Comparison of ENCODE assay signal across 22 cellular contexts in the genomic region with DNA sequence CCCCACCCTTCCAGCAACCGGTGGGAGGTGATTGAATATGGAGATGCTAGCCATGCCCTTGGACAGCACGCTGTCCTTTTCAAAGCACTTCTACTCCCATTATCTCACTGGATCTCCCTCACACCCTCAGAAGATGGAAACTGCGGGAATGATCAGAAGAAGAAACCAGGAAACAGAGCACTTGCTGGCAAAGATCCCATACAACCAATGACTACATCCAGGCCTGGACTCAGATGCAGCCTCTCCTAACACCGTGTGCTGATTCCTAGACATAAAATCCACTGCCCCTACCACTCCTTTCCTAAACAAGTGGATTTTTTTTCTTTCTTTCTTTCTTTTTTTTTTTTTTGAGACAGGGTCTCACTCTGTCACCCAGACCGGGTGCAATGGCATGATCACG.
DNase-seq lines count a peak whose midpoint lies in the region; ATAC-seq and TF ChIP-seq lines count a peak whose summit lies in the region.
"Had no signal": no experiment of that assay in that cellular context is flagged by ENCODE, and none has a peak within 500 bp of the region (broad histone marks: within the 10 kb centered on the region; RNA-seq: fewer than 3 reads in every experiment).

No MANE protein-coding gene starts in this region.

- TF ChIP-seq CTCF in SK-N-SH (IDR thresholded peaks at IDR 0.05) (no peak), progenitor cell of endocrine pancreas (IDR thresholded peaks at IDR 0.05; ENCODE audit: unreplicated experiment) (no peak)

- TF ChIP-seq RAD21 in SK-N-SH (IDR thresholded peaks at IDR 0.05; ENCODE audit: low read length), result no peak

- H3K27ac ChIP-seq in SK-N-SH (ENCODE audit: low read depth in 2 of 2, low read length in 1 of 2), result no peak overlapping the region

- in situ Hi-C loops in G401 (cut with HindIII; ENCODE audit: low sequenced_read_pairs), result no loop called here

- H3K4me3 Mint-ChIP-seq in progenitor cell of endocrine pancreas (ENCODE audit: low read depth), result no peak overlapping the region
- H3K4me3 Mint-ChIP-seq: B cell; CD4-positive, alpha-beta T cell; IgD-negative memory B cell; T-helper 2 cell treated with Interferon-gamma antibody and Interleukin-4, amounts not matched to agents 5 μg/mL and 100 μg/mL, for 36 hours had no signal

- TF ChIP-seq EP300 in SK-N-SH (IDR thresholded peaks at IDR 0.05; ENCODE audit: borderline replicate concordance in 1 of 2, low read depth in 1 of 2, low read length in 1 of 2), result no peak

- no peaks in the 10 kb centered on the region for H3K27me3 ChIP-seq in SK-N-SH (ENCODE audit: insufficient read depth)
- H3K27me3 ChIP-seq: MG63 had no signal

- no peaks in the 10 kb centered on the region for H3K79me2 ChIP-seq in SK-N-SH (ENCODE audit: insufficient read depth)

- no peaks in the 10 kb centered on the region for H3K36me3 ChIP-seq in SK-N-SH (replicated peaks in 1 of 2; ENCODE audit: control insufficient read depth in 1 of 2, insufficient read depth in 2 of 2, low read length in 1 of 2)
- H3K36me3 ChIP-seq: MG63 had no signal

- H3K9me3 Mint-ChIP-seq in progenitor cell of endocrine pancreas (ENCODE audit: low read depth), result peaks cover 4% of the 10 kb centered on the region

- H3K27me3 Mint-ChIP-seq in progenitor cell of endocrine pancreas, result no peaks in the 10 kb centered on the region
- H3K27me3 Mint-ChIP-seq: B cell; CD4-positive, alpha-beta T cell; IgD-negative memory B cell had no signal

- peak overlapping the region; percentile 78 for H3K27ac Mint-ChIP-seq in progenitor cell of endocrine pancreas
- H3K27ac Mint-ChIP-seq: B cell; CD4-positive, alpha-beta T cell; IgD-negative memory B cell; T-helper 2 cell treated with Interferon-gamma antibody and Interleukin-4, amounts not matched to agents 5 μg/mL and 100 μg/mL, for 36 hours had no signal

- POLR2A ChIA-PET in SK-N-SH (lab: Yijun Ruan, JAX), result no interaction called here

- H3K9me2 ChIP-seq in SK-N-SH, result no peaks in the 10 kb centered on the region

- no peak overlapping the region for H2AFZ ChIP-seq in SK-N-SH (ENCODE audit: low read depth)

- H3K4me1 ChIP-seq in SK-N-SH (ENCODE audit: control insufficient read depth in 1 of 2, insufficient read depth in 2 of 2, low read depth in 1 of 2, low read length in 1 of 2), result peaks cover 0 to 3% of the 10 kb centered on the region in 2 experiments; a peak in 1 of 4 replicates

- no peaks in the 10 kb centered on the region for H3F3A ChIP-seq in SK-N-SH (replicated peaks; ENCODE audit: insufficient read depth)

- H3K4me2 ChIP-seq in SK-N-SH, result no peak overlapping the region

- CTCF ChIA-PET in SK-N-SH (lab: Yijun Ruan, JAX), result interaction anchor here (1.6 to 2.5 kb wide), 2 partner anchors 9 to 11 kb away, joined by 3 to 9 read pairs; no protein-coding TSS in a partner anchor

- H3K4me3 ChIP-seq in SK-N-SH (ENCODE audit: low read depth in 2 of 2, low read length in 1 of 2), result no peak overlapping the region
- H3K4me3 ChIP-seq: MG63 had no signal

- 46% methylated on average over 6 of the region's 6 CpGs for WGBS in SK-N-SH (ENCODE audit: low lambda C conversion rate)

- H4K20me1 ChIP-seq in SK-N-SH (ENCODE audit: insufficient read depth), result no peaks in the 10 kb centered on the region

- DNase-seq in SK-N-SH, result peak; percentile 27
- peak; percentile 78 for DNase-seq in NCI-H2029 (lab: John Stamatoyannopoulos, UW)
- peak; percentile 80 for DNase-seq in NCI-H2196 (lab: John Stamatoyannopoulos, UW; ENCODE audit: unreplicated experiment)
- no peak for DNase-seq in progenitor cell of endocrine pancreas (ENCODE audit: low spot score, unreplicated experiment)
- no peak for DNase-seq in NCI-H2227 (lab: John Stamatoyannopoulos, UW; ENCODE audit: unreplicated experiment)
- no peak for DNase-seq in G401 (ENCODE audit: low spot score)
- DNase-seq: ACHN; CD4-positive, alpha-beta T cell; GDM1; HCEC 1CT; Karpas-422; MG63; NCI-H1048; NCI-H1694 treated with DMSO at 0.1 percent for 48 hours; NCI-H446 treated with DMSO at 0.1 percent for 48 hours; OCI-M1; Right ventricle myocardium superior had no signal

- H3K9me3 ChIP-seq in SK-N-SH, result no peaks in the 10 kb centered on the region
- H3K9me3 ChIP-seq: MG63 had no signal

- no peak overlapping the region for H3K9ac ChIP-seq in SK-N-SH

- H3K4me1 Mint-ChIP-seq in progenitor cell of endocrine pancreas (ENCODE audit: low read depth), result no peaks in the 10 kb centered on the region
- H3K4me1 Mint-ChIP-seq: B cell had no signal

- ATAC-seq in SK-N-SH treated with all-trans-retinoic acid at 6 μM for 48 hours, result no peak
- ATAC-seq in HG03175 (IDR thresholded peaks at IDR 0.05; ENCODE audit: unreplicated experiment), result no peak

- H3K36me3 Mint-ChIP-seq in progenitor cell of endocrine pancreas (ENCODE audit: insufficient read depth), result no peaks in the 10 kb centered on the region
- H3K36me3 Mint-ChIP-seq: IgD-negative memory B cell had no signal

TF ChIP-seq in SK-N-SH, 30 proteins besides CTCF, POLR2A, EP300 and RAD21:
- TF ChIP-seq FOXJ3 (CRISPR knock-in tag; IDR thresholded peaks at IDR 0.05) (no peak), RXRA (IDR thresholded peaks at IDR 0.05; ENCODE audit: borderline replicate concordance, low read depth) (no peak), GATA2 (CRISPR knock-in tag; IDR thresholded peaks at IDR 0.05) (peak; percentile 53), SIN3A (IDR thresholded peaks at IDR 0.05; ENCODE audit: borderline replicate concordance, low read depth, low read length) (no peak), EZH2phosphoT487 (IDR thresholded peaks at IDR 0.05; ENCODE audit: borderline replicate concordance, low read depth) (no peak)
- TF ChIP-seq, protein P1, sequence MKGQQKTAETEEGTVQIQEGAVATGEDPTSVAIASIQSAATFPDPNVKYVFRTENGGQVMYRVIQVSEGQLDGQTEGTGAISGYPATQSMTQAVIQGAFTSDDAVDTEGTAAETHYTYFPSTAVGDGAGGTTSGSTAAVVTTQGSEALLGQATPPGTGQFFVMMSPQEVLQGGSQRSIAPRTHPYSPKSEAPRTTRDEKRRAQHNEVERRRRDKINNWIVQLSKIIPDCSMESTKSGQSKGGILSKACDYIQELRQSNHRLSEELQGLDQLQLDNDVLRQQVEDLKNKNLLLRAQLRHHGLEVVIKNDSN (IDR thresholded peaks at IDR 0.05; ENCODE audit: borderline replicate concordance, low read depth), result no peak

TF ChIP-seq in SK-N-SH treated with all-trans-retinoic acid at 6 μM for 48 hours, 23 proteins besides CTCF, POLR2A, EP300 and RAD21:
- TF ChIP-seq, protein P2, sequence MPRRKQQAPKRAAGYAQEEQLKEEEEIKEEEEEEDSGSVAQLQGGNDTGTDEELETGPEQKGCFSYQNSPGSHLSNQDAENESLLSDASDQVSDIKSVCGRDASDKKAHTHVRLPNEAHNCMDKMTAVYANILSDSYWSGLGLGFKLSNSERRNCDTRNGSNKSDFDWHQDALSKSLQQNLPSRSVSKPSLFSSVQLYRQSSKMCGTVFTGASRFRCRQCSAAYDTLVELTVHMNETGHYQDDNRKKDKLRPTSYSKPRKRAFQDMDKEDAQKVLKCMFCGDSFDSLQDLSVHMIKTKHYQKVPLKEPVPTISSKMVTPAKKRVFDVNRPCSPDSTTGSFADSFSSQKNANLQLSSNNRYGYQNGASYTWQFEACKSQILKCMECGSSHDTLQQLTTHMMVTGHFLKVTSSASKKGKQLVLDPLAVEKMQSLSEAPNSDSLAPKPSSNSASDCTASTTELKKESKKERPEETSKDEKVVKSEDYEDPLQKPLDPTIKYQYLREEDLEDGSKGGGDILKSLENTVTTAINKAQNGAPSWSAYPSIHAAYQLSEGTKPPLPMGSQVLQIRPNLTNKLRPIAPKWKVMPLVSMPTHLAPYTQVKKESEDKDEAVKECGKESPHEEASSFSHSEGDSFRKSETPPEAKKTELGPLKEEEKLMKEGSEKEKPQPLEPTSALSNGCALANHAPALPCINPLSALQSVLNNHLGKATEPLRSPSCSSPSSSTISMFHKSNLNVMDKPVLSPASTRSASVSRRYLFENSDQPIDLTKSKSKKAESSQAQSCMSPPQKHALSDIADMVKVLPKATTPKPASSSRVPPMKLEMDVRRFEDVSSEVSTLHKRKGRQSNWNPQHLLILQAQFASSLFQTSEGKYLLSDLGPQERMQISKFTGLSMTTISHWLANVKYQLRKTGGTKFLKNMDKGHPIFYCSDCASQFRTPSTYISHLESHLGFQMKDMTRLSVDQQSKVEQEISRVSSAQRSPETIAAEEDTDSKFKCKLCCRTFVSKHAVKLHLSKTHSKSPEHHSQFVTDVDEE (CRISPR knock-in tag; IDR thresholded peaks at IDR 0.05), result no peak
- no peak; the same call in 1 of the 2 replicates for TF ChIP-seq TCF4 (CRISPR knock-in tag; IDR thresholded peaks at IDR 0.05; ENCODE audit: borderline replicate concordance)
- TF ChIP-seq ZC3H10 (CRISPR knock-in tag; IDR thresholded peaks at IDR 0.05), result no peak
- TF ChIP-seq, protein P3, sequence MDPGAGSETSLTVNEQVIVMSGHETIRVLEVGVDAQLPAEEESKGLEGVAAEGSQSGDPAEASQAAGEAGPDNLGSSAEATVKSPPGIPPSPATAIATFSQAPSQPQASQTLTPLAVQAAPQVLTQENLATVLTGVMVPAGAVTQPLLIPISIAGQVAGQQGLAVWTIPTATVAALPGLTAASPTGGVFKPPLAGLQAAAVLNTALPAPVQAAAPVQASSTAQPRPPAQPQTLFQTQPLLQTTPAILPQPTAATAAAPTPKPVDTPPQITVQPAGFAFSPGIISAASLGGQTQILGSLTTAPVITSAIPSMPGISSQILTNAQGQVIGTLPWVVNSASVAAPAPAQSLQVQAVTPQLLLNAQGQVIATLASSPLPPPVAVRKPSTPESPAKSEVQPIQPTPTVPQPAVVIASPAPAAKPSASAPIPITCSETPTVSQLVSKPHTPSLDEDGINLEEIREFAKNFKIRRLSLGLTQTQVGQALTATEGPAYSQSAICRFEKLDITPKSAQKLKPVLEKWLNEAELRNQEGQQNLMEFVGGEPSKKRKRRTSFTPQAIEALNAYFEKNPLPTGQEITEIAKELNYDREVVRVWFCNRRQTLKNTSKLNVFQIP (CRISPR knock-in tag; IDR thresholded peaks at IDR 0.05; ENCODE audit: borderline replicate concordance, low read depth), result no peak
- no peak for TF ChIP-seq ESRRG (CRISPR knock-in tag; IDR thresholded peaks at IDR 0.05)
- no peak for TF ChIP-seq ZFP30 (CRISPR knock-in tag; IDR thresholded peaks at IDR 0.05)
- no peak for TF ChIP-seq PPARA (CRISPR knock-in tag; IDR thresholded peaks at IDR 0.05; ENCODE audit: borderline replicate concordance)
- TF ChIP-seq ZNF8 (CRISPR knock-in tag; IDR thresholded peaks at IDR 0.05), result no peak
- no peak for TF ChIP-seq ARNTL (CRISPR knock-in tag; IDR thresholded peaks at IDR 0.05; ENCODE audit: borderline replicate concordance, low read depth)
- TF ChIP-seq SNAI2 (CRISPR knock-in tag; IDR thresholded peaks at IDR 0.05), result no peak
- no peak for TF ChIP-seq OSR1 (CRISPR knock-in tag; IDR thresholded peaks at IDR 0.05)
- no peak for TF ChIP-seq BACH2 (CRISPR knock-in tag; IDR thresholded peaks at IDR 0.05; ENCODE audit: borderline replicate concordance)
- no peak for TF ChIP-seq GLIS3 (CRISPR knock-in tag; IDR thresholded peaks at IDR 0.05)
- TF ChIP-seq ZNF565 (CRISPR knock-in tag; conservative IDR thresholded peaks at IDR 0.05; ENCODE audit: low read depth), result no peak
- no peak for TF ChIP-seq RARB (CRISPR knock-in tag; IDR thresholded peaks at IDR 0.05)

Comparison
In these comparisons a context has a peak if more than half of its experiments do, and no peak if none do; other contexts are left out.
1. DNase-seq: peak in SK-N-SH (single experiment), NCI-H2029 (single experiment) and NCI-H2196 (single experiment); none in progenitor cell of endocrine pancreas (single experiment), NCI-H2227 (single experiment) and G401 (single experiment).